In genomic region chrX:86154586-86154985, GRCh38 we compare ENCODE assay signal across 16 cellular contexts. TPM values are rescaled to one million over a fixed set of nuclear protein-coding genes. Genes with fewer than 3 reads are reported as not detected.
DNase-seq lines count a peak whose midpoint lies in the region; FAIRE-seq and TF ChIP-seq lines count a peak whose summit lies in the region.
"Had no signal": no experiment of that assay in that cellular context is flagged by ENCODE, and none has a peak within 500 bp of the region (broad histone marks: within the 10 kb centered on the region; RNA-seq: fewer than 3 reads in every experiment).

No MANE protein-coding gene starts in this region.

- peaks cover 14% of the 10 kb centered on the region for H3K27me3 Mint-ChIP-seq in activated CD4-positive, alpha-beta memory T cell treated with anti-CD3 and anti-CD28 coated beads for 36 hours

- peak; percentile 76 for FAIRE-seq in islet of Langerhans (lab: Jason Lieb, UNC)
- FAIRE-seq in small intestine (lab: Jason Lieb, UNC): no peak
- FAIRE-seq: G401.6, GM12891, H54 had no signal

- CTCF ChIA-PET in activated CD4-positive, alpha-beta memory T cell treated with anti-CD3 and anti-CD28 coated beads for 36 hours (lab: Charles Lee): no interaction called here

- intact Hi-C loops in activated CD4-positive, alpha-beta memory T cell treated with anti-CD3 and anti-CD28 coated beads for 36 hours (cut with micrococcal nuclease): no loop called here
- intact Hi-C loops in esophagus muscularis mucosa (cut with DNase I): no loop called here

- H3K4me1 Mint-ChIP-seq in activated CD4-positive, alpha-beta memory T cell treated with anti-CD3 and anti-CD28 coated beads for 36 hours (ENCODE audit: low read depth): no peaks in the 10 kb centered on the region

- H3K36me3 Mint-ChIP-seq in activated CD4-positive, alpha-beta memory T cell treated with anti-CD3 and anti-CD28 coated beads for 36 hours: no peaks in the 10 kb centered on the region
- H3K36me3 Mint-ChIP-seq: CD4-positive, alpha-beta memory T cell had no signal

- no peak for TF ChIP-seq POLR2A in esophagus muscularis mucosa (IDR thresholded peaks at IDR 0.05; ENCODE audit: low read depth)

- H3K4me1 ChIP-seq in esophagus muscularis mucosa: peaks cover 0 to 2% (median 1%) of the 10 kb centered on the region in 4 donors
- H3K4me1 ChIP-seq in small intestine (ENCODE audit: control insufficient read depth in 2 of 2, insufficient read depth in 1 of 2, low read depth in 1 of 2, low read length in 1 of 2): no peaks in the 10 kb centered on the region
- H3K4me1 ChIP-seq: A549, BE2C had no signal

- H3K36me3 ChIP-seq in esophagus muscularis mucosa (no peaks in the 10 kb centered on the region), small intestine (ENCODE audit: control insufficient read depth in 2 of 2, insufficient read depth in 2 of 2, low read length in 2 of 2) (no peaks in the 10 kb centered on the region)
- H3K36me3 ChIP-seq: BE2C had no signal

- peak; percentile 28 for DNase-seq in NCI-H146 treated with DMSO at 0.1 percent for 48 hours (lab: John Stamatoyannopoulos, UW; ENCODE audit: unreplicated experiment)
- peak; percentile 75 for DNase-seq in NCI-H82 treated with DMSO at 0.1 percent for 48 hours (lab: John Stamatoyannopoulos, UW; ENCODE audit: unreplicated experiment)
- DNase-seq in activated CD4-positive, alpha-beta memory T cell treated with anti-CD3 and anti-CD28 coated beads for 36 hours: no peak
- no peak for DNase-seq in esophagus muscularis mucosa (ENCODE audit: extremely low spot score)
- DNase-seq in small intestine: no peak
- DNase-seq: BE2C; CD4-positive, alpha-beta memory T cell; DMS79 treated with DMSO at 0.1 percent for 48 hours; EL; GM23248 had no signal

- WGBS in esophagus muscularis mucosa: 43% methylated on average over 3 of the region's 3 CpGs
- WGBS in small intestine, 3 donors: 43 to 67% (median 65%) methylated on average over 3 of the region's 3 CpGs

- no peak overlapping the region for H3K4me3 Mint-ChIP-seq in activated CD4-positive, alpha-beta memory T cell treated with anti-CD3 and anti-CD28 coated beads for 36 hours
- H3K4me3 Mint-ChIP-seq: CD4-positive, alpha-beta memory T cell had no signal

- POLR2A ChIA-PET in activated CD4-positive, alpha-beta memory T cell treated with anti-CD3 and anti-CD28 coated beads for 36 hours (lab: Charles Lee): no interaction called here

- H3K27ac Mint-ChIP-seq in activated CD4-positive, alpha-beta memory T cell treated with anti-CD3 and anti-CD28 coated beads for 36 hours: no peak overlapping the region
- H3K27ac Mint-ChIP-seq: CD4-positive, alpha-beta memory T cell had no signal

- TF ChIP-seq CTCF in esophagus muscularis mucosa (IDR thresholded peaks at IDR 0.05): no peak

- H3K27ac ChIP-seq in esophagus muscularis mucosa (replicated peaks in 1 of 4) (no peak overlapping the region), small intestine (ENCODE audit: low read depth in 1 of 2, low read length in 1 of 2) (no peak overlapping the region)
- H3K27ac ChIP-seq: A549, C4-2B, GM23248 had no signal

- TF ChIP-seq EP300 in esophagus muscularis mucosa (IDR thresholded peaks at IDR 0.05): no peak

- H3K27me3 ChIP-seq in esophagus muscularis mucosa (peaks cover 0 to 15% (median 0%) of the 10 kb centered on the region in 4 donors), small intestine (ENCODE audit: control insufficient read depth in 2 of 2, insufficient read depth in 2 of 2, low read length in 2 of 2) (no peaks in the 10 kb centered on the region)
- H3K27me3 ChIP-seq: BE2C had no signal

- H3K9me3 ChIP-seq in esophagus muscularis mucosa (no peaks in the 10 kb centered on the region), small intestine (ENCODE audit: control insufficient read depth, low read depth) (no peaks in the 10 kb centered on the region)
- H3K9me3 ChIP-seq: BE2C had no signal

- H3K4me3 ChIP-seq in esophagus muscularis mucosa (no peak overlapping the region), small intestine (ENCODE audit: low read depth in 1 of 2, low read length in 2 of 2) (no peak overlapping the region)
- H3K4me3 ChIP-seq: A549, GM23248 had no signal

- H3K9me3 Mint-ChIP-seq in activated CD4-positive, alpha-beta memory T cell treated with anti-CD3 and anti-CD28 coated beads for 36 hours: no peaks in the 10 kb centered on the region

RNA-seq across cellular contexts. Expression of gene DACH2, which starts 6.3 kb away (rescaled TPM):
- not detected for total RNA-seq in activated CD4-positive, alpha-beta memory T cell treated with anti-CD3 and anti-CD28 coated beads for 36 hours
- under 1 TPM in 1 of 4 donors, not detected in 3; 0.39 TPM for total RNA-seq in esophagus muscularis mucosa
- under 1 TPM in 1 of 3 donors, not detected in 2; 0.19 TPM for polyA plus RNA-seq in small intestine
- total RNA-seq: CD4-positive, alpha-beta memory T cell; GM23248 had no signal
- polyA plus RNA-seq: CD4-positive, alpha-beta memory T cell; GM23248 had no signal

Comparison
In these comparisons a context has a peak if more than half of its experiments do, and no peak if none do; other contexts are left out.
1. DNase-seq: peak in NCI-H146 treated with DMSO at 0.1 percent for 48 hours (single experiment) and NCI-H82 treated with DMSO at 0.1 percent for 48 hours (single experiment); none in activated CD4-positive, alpha-beta memory T cell treated with anti-CD3 and anti-CD28 coated beads for 36 hours (single experiment), esophagus muscularis mucosa (single experiment) and small intestine (single experiment).